1 cellular context compared by ENCODE assay signal in genomic region chr16:57533366-57533617, GRCh38.
TF ChIP-seq lines count a peak whose summit lies in the region.

No MANE protein-coding gene starts in this region.

TF ChIP-seq in H1, 55 proteins besides CTCF, POLR2A, EP300 and RAD21:
- TF ChIP-seq SIX5 (IDR thresholded peaks at IDR 0.05; ENCODE audit: low read depth, low read length) (no peak), PHF8 (conservative IDR thresholded peaks at IDR 0.05; ENCODE audit: low read depth, low read length) (no peak)
